Comparison of ENCODE assay signal across 8 cellular contexts in the genomic region with DNA sequence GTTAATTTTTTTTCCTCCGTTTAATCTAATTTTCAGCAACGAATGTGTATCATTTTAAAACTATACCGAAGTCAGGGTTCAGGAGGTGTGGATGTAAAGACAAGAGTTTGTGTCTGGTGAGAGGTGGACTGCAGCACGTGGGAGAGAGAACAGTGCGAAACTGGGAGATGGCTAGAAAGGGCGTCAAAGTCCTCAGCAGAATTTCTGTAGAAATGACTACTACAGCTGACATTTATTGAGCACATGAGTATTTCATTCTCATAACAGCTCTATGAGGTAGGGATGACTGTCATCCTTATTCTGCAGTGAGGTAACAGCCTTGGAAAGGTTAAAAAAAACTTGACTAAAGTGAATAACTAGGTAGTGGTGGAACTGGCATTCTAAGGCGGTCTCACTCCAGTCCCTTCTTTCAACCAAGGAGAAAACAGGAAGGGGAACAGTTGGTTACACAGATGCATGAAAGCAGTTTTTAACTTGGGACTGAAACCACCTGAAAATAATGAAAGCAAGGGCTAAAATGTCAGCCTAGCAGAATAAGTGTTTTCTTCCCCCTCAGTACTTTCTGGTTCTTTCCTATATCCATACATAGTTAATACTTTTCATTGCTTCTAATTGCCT. TPM values are rescaled to one million over a fixed set of nuclear protein-coding genes. Genes with fewer than 3 reads are reported as not detected.
DNase-seq lines count a peak whose midpoint lies in the region; ATAC-seq and TF ChIP-seq lines count a peak whose summit lies in the region.

No MANE protein-coding gene starts in this region.

- POLR2A ChIA-PET in WTC11 (lab: Charles Lee) = no interaction called here

- DNase-seq in NCI-H2227 (lab: John Stamatoyannopoulos, UW; ENCODE audit: unreplicated experiment) (peak; percentile 8), NCI-H2227 treated with DMSO at 0.1 percent for 48 hours (lab: John Stamatoyannopoulos, UW) (no peak), WTC11 (ENCODE audit: low spot score) (no peak), epithelial cell of proximal tubule (ENCODE audit: low read depth) (no peak), prostate gland (ENCODE audit: low spot score) (no peak)

- TF ChIP-seq CTCF in WTC11 (IDR thresholded peaks at IDR 0.05) (no peak), epithelial cell of proximal tubule (conservative IDR thresholded peaks at IDR 0.05; ENCODE audit: low read depth, low read length) (no peak), prostate gland (IDR thresholded peaks at IDR 0.05) (no peak)

- no peaks in the 10 kb centered on the region for H3K4me1 ChIP-seq in prostate gland (replicated peaks)

- peaks cover 34% of the 10 kb centered on the region for H3K27me3 Mint-ChIP-seq in WTC11 (ENCODE audit: low read depth)

- H3K36me3 ChIP-seq in prostate gland = no peaks in the 10 kb centered on the region

- H3K4me3 ChIP-seq in epithelial cell of proximal tubule (ENCODE audit: low read depth, low read length) (peak overlapping the region; percentile 92), prostate gland (peak overlapping the region; percentile 67 to 79)

- H3K36me3 Mint-ChIP-seq in WTC11 = no peaks in the 10 kb centered on the region

- intact Hi-C loops in prostate gland (cut with DNase I) = no loop called here

- TF ChIP-seq POLR2A in prostate gland (IDR thresholded peaks at IDR 0.05) = no peak

- 13% methylated on average over 7 of the region's 7 CpGs for WGBS in prostate gland

- peak overlapping the region; percentile 84 to 89 for H3K27ac ChIP-seq in prostate gland

- ATAC-seq in HG03175 (IDR thresholded peaks at IDR 0.05; ENCODE audit: unreplicated experiment) (peak; percentile 38), WTC11 (no peak), GM19467 (IDR thresholded peaks at IDR 0.05; ENCODE audit: unreplicated experiment) (no peak), GM19328 (IDR thresholded peaks at IDR 0.05; ENCODE audit: unreplicated experiment) (no peak)

- H3K27ac Mint-ChIP-seq in WTC11 = peak overlapping the region; percentile 69; the same call in 1 of the 2 replicates

- H3K4me3 Mint-ChIP-seq in WTC11 = peak overlapping the region; percentile 80

- no peaks in the 10 kb centered on the region for H3K27me3 ChIP-seq in prostate gland (replicated peaks; ENCODE audit: insufficient read depth)

- CTCF ChIA-PET in WTC11 (lab: Charles Lee) = interaction anchor here (0.5 to 1.5 kb wide), 2 partner anchors 170 to 545 kb away, joined by 4 read pairs; a partner anchor contains a TSS

- no peaks in the 10 kb centered on the region for H3K9me3 ChIP-seq in prostate gland

- no peaks in the 10 kb centered on the region for H3K9me3 Mint-ChIP-seq in WTC11

- peaks cover 15% of the 10 kb centered on the region for H3K4me1 Mint-ChIP-seq in WTC11

TF ChIP-seq in WTC11, 78 proteins besides CTCF, POLR2A, EP300 and RAD21:
- TF ChIP-seq TEAD1 (CRISPR knock-in tag; IDR thresholded peaks at IDR 0.05) (no peak), TEAD4 (CRISPR knock-in tag; IDR thresholded peaks at IDR 0.05) (no peak)
- TF ChIP-seq, protein P1, sequence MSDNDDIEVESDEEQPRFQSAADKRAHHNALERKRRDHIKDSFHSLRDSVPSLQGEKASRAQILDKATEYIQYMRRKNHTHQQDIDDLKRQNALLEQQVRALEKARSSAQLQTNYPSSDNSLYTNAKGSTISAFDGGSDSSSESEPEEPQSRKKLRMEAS (CRISPR knock-in tag; IDR thresholded peaks at IDR 0.05) = peak; percentile 53; the same call in 1 of the 2 replicates
- TF ChIP-seq, protein P2, sequence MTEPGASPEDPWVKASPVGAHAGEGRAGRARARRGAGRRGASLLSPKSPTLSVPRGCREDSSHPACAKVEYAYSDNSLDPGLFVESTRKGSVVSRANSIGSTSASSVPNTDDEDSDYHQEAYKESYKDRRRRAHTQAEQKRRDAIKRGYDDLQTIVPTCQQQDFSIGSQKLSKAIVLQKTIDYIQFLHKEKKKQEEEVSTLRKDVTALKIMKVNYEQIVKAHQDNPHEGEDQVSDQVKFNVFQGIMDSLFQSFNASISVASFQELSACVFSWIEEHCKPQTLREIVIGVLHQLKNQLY (CRISPR knock-in tag; IDR thresholded peaks at IDR 0.05) = no peak
TF ChIP-seq in WTC11: peak in this region for 1.

RNA-seq across cellular contexts. Expression of a gene that starts 0.6 kb away (rescaled TPM):
- total RNA-seq in WTC11 (2021) = 12.4 to 14.0 TPM (median 13.1 TPM) in 3 replicates
- total RNA-seq in epithelial cell of proximal tubule = 25.3 and 29.5 TPM in 2 replicates
- total RNA-seq in prostate gland = 10 to 100 TPM; 11.9 to 21.6 TPM
